8 cellular contexts compared by ENCODE assay signal in the genomic region with DNA sequence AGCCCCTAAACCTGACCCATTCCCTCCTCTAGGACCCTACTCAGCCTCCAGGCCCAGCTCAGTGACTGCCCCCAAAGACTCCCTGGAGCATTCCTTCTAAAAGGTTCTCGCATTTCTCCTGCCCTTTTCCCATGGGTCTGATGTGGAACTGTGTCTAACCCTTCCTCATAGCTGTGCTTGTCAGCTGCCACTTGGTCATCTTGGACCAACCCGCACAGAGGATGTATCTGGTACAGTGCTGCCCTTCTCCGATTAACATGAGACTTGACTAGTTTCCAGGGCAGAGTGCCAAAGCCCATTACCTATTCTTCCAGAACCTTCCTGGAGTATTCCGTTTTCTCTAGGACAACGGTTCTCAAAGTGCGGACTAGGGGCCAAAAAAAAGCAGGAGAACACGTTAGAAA. TPM values are rescaled to one million over a fixed set of nuclear protein-coding genes. Genes with fewer than 3 reads are reported as not detected.
A peak's percentile ranks its signal among the peaks of the same experiment; 100 is the strongest.
DNase-seq lines count a peak whose midpoint lies in the region; ATAC-seq and TF ChIP-seq lines count a peak whose summit lies in the region.

No MANE protein-coding gene starts in this region.

- intact Hi-C loops in esophagus muscularis mucosa (cut with DNase I) = loop anchor here (5.0 kb wide), 2 partner anchors 205 to 425 kb away; partner anchors contain the start of genes AAK1 and ANTXR1

- peak overlapping the region; percentile 96 for H3K27ac Mint-ChIP-seq in T-helper 2 cell treated with Interferon-gamma antibody and Interleukin-4, amounts not matched to agents 5 μg/mL and 100 μg/mL, for 36 hours

- H3K27me3 ChIP-seq in RWPE2 (ENCODE audit: insufficient read depth, poor library complexity, severe bottlenecking) = no peaks in the 10 kb centered on the region
- H3K27me3 ChIP-seq in esophagus muscularis mucosa = no peaks in the 10 kb centered on the region
- no peaks in the 10 kb centered on the region for H3K27me3 ChIP-seq in neuron (ENCODE audit: insufficient read depth, low read length)

- H3K4me3 ChIP-seq in RWPE2 (ENCODE audit: severe bottlenecking) = peak overlapping the region; percentile 53
- peak overlapping the region; percentile 74 to 98 (median 83) for H3K4me3 ChIP-seq in esophagus muscularis mucosa
- peak overlapping the region; percentile 94 for H3K4me3 ChIP-seq in neuron (ENCODE audit: low read length)

- H3K9me3 ChIP-seq in RWPE2 (ENCODE audit: severe bottlenecking) (no peaks in the 10 kb centered on the region), esophagus muscularis mucosa (no peaks in the 10 kb centered on the region), neuron (ENCODE audit: low read length) (no peaks in the 10 kb centered on the region)

- ATAC-seq in RWPE2 (ENCODE audit: low read depth) (peak; percentile 7; the same call in 2 of the 3 replicates), HG03439 (IDR thresholded peaks at IDR 0.05; ENCODE audit: unreplicated experiment) (no peak)

- H3K36me3 ChIP-seq in RWPE2 (ENCODE audit: low read depth) (no peaks in the 10 kb centered on the region), esophagus muscularis mucosa (no peaks in the 10 kb centered on the region), neuron (ENCODE audit: insufficient read depth, low read length) (no peaks in the 10 kb centered on the region)

- peak overlapping the region; percentile 53 for H2AFZ ChIP-seq in neuron (ENCODE audit: low read depth, low read length)

- H3K27ac ChIP-seq in RWPE2 (ENCODE audit: poor library complexity, severe bottlenecking) (peak overlapping the region; percentile 65), esophagus muscularis mucosa (replicated peaks in 1 of 4) (peak overlapping the region; percentile 90 to 97 (median 96))

- H3K4me1 Mint-ChIP-seq in T-helper 2 cell treated with Interferon-gamma antibody and Interleukin-4, amounts not matched to agents 5 μg/mL and 100 μg/mL, for 36 hours (ENCODE audit: low read depth) = peaks cover 21% of the 10 kb centered on the region

- H3K4me3 Mint-ChIP-seq in T-helper 2 cell treated with Interferon-gamma antibody and Interleukin-4, amounts not matched to agents 5 μg/mL and 100 μg/mL, for 36 hours = peak overlapping the region; percentile 91

- H3K4me1 ChIP-seq in RWPE2 (ENCODE audit: insufficient read depth, poor library complexity, severe bottlenecking) (peaks cover 10% of the 10 kb centered on the region), esophagus muscularis mucosa (peaks cover 16 to 49% (median 32%) of the 10 kb centered on the region in 4 donors), neuron (ENCODE audit: insufficient read depth, low read length) (peaks cover 14% of the 10 kb centered on the region)

- TF ChIP-seq EP300 in esophagus muscularis mucosa (IDR thresholded peaks at IDR 0.05) = no peak

- 45% methylated on average over 7 of the region's 7 CpGs for WGBS in esophagus muscularis mucosa

- no peak for TF ChIP-seq POLR2A in esophagus muscularis mucosa (IDR thresholded peaks at IDR 0.05; ENCODE audit: low read depth)

- no peak for TF ChIP-seq CTCF in RWPE2 (IDR thresholded peaks at IDR 0.05; ENCODE audit: poor library complexity, severe bottlenecking)
- no peak for TF ChIP-seq CTCF in esophagus muscularis mucosa (IDR thresholded peaks at IDR 0.05)

- H3K27me3 Mint-ChIP-seq in T-helper 2 cell treated with Interferon-gamma antibody and Interleukin-4, amounts not matched to agents 5 μg/mL and 100 μg/mL, for 36 hours (ENCODE audit: low read depth) = no peaks in the 10 kb centered on the region

- peaks cover 8% of the 10 kb centered on the region for H3K9me3 Mint-ChIP-seq in T-helper 2 cell treated with Interferon-gamma antibody and Interleukin-4, amounts not matched to agents 5 μg/mL and 100 μg/mL, for 36 hours

- H3K36me3 Mint-ChIP-seq in T-helper 2 cell treated with Interferon-gamma antibody and Interleukin-4, amounts not matched to agents 5 μg/mL and 100 μg/mL, for 36 hours (ENCODE audit: low read depth) = peaks cover 9% of the 10 kb centered on the region

- DNase-seq in T-helper 2 cell treated with Interferon-gamma antibody and Interleukin-4, amounts not matched to agents 5 μg/mL and 100 μg/mL, for 36 hours (ENCODE audit: low spot score) = no peak
- no peak for DNase-seq in T-helper 2 cell
- no peak for DNase-seq in RWPE2 (ENCODE audit: low spot score)
- DNase-seq in esophagus muscularis mucosa (ENCODE audit: extremely low spot score) = no peak
- DNase-seq in OCI-M2 (lab: John Stamatoyannopoulos, UW; ENCODE audit: unreplicated experiment) = no peak
- DNase-seq in SIG-M5 (lab: John Stamatoyannopoulos, UW) = no peak

RNA-seq across cellular contexts. Expression of gene NFU1, which starts 0.5 kb away (rescaled TPM):
- total RNA-seq in esophagus muscularis mucosa = 10 to 100 TPM; 45.4 to 74.8 (median 48.8) TPM

RNA-seq across cellular contexts. Expression of gene GFPT1, which starts 50.7 kb away (rescaled TPM):
- total RNA-seq in esophagus muscularis mucosa = 10 to 100 TPM; 17.4 to 25.3 (median 23.2) TPM
